ENCODE assay signal across 8 cellular contexts in the genomic region with DNA sequence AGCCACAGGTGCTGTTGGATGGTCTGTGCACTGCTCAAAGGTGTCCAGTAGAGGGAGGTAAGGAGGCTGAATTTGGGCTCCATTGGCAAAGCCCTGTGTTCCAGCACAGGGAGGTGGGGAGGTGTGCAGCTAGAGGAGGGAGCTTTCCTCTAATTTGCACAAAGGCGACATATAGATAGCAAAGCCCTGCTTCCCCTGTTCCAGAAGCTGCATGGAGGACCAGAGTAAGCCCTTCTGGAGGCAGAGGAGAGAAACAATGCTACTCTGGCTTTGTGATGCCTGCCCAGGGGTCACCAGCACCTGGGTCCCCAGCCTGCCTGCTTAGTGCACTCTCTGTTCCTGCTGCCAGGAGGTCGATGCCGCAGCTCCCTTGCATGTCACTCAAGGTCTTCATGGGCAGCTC. TPM values are rescaled to one million over a fixed set of nuclear protein-coding genes. Genes with fewer than 3 reads are reported as not detected.
DNase-seq lines count a peak whose midpoint lies in the region; ATAC-seq, FAIRE-seq and TF ChIP-seq lines count a peak whose summit lies in the region.

No MANE protein-coding gene starts in this region.

- no peak for DNase-seq in BJ (ENCODE audit: low read depth)
- peak; percentile 56 for DNase-seq in GM12892 (ENCODE audit: insufficient read length)
- DNase-seq in NAMALWA (ENCODE audit: low spot score), result peak; percentile 80
- peak; percentile 29 to 30 for DNase-seq in activated T-cell treated with anti-CD3 and anti-CD28 coated beads, Interleukin-2, amount 50 U/mL, for 72 hours
- peak; percentile 83 for DNase-seq in iPS-NIHi11 (ENCODE audit: low spot score)
- DNase-seq in NCI-H1930 (lab: John Stamatoyannopoulos, UW), result no peak

- H3K36me3 ChIP-seq in BJ (ENCODE audit: control insufficient read depth, insufficient read depth, low read length), result no peaks in the 10 kb centered on the region

- TF ChIP-seq POLR2A in GM12892 (IDR thresholded peaks at IDR 0.05; ENCODE audit: low read depth, low read length), result no peak

- CTCF ChIA-PET in BJ (lab: Yijun Ruan, JAX), result interaction anchor here (0.6 to 7.2 kb wide), 30 partner anchors 8 to 945 kb away, joined by 3 to 155 read pairs (median 5); no protein-coding TSS in a partner anchor

- H3K27ac Mint-ChIP-seq in activated T-cell treated with anti-CD3 and anti-CD28 coated beads, Interleukin-2, amount 50 U/mL, for 72 hours, result no peak overlapping the region
- no peak overlapping the region for H3K27ac Mint-ChIP-seq in stimulated activated memory B cell treated with anti-CD40 and anti-IgM and Interleukin-4, amounts not matched to agents 10 μg/mL and 1 μg/mL and 100 μg/mL, for 72 hours

- POLR2A ChIA-PET in BJ (lab: Charles Lee), result no interaction called here

- peak; percentile 81 for ATAC-seq in HG02588 (IDR thresholded peaks at IDR 0.05; ENCODE audit: unreplicated experiment)
- ATAC-seq in activated T-cell treated with anti-CD3 and anti-CD28 coated beads, Interleukin-2, amount 50 U/mL, for 72 hours (replicated peaks in 1 of 2), result peak; percentile 66 to 81
- ATAC-seq in stimulated activated memory B cell treated with anti-CD40 and anti-IgM and Interleukin-4, amounts not matched to agents 10 μg/mL and 1 μg/mL and 100 μg/mL, for 72 hours, result peak; percentile 79

- H3K36me3 Mint-ChIP-seq in activated T-cell treated with anti-CD3 and anti-CD28 coated beads, Interleukin-2, amount 50 U/mL, for 72 hours (ENCODE audit: insufficient read depth in 2 of 2), result no peaks in the 10 kb centered on the region
- H3K36me3 Mint-ChIP-seq in stimulated activated memory B cell treated with anti-CD40 and anti-IgM and Interleukin-4, amounts not matched to agents 10 μg/mL and 1 μg/mL and 100 μg/mL, for 72 hours, result no peaks in the 10 kb centered on the region

- H3K27me3 Mint-ChIP-seq in activated T-cell treated with anti-CD3 and anti-CD28 coated beads, Interleukin-2, amount 50 U/mL, for 72 hours (ENCODE audit: low read depth), result peaks cover 62% of the 10 kb centered on the region
- peaks cover 52% of the 10 kb centered on the region for H3K27me3 Mint-ChIP-seq in stimulated activated memory B cell treated with anti-CD40 and anti-IgM and Interleukin-4, amounts not matched to agents 10 μg/mL and 1 μg/mL and 100 μg/mL, for 72 hours

- no peak overlapping the region for H3K4me3 Mint-ChIP-seq in activated T-cell treated with anti-CD3 and anti-CD28 coated beads, Interleukin-2, amount 50 U/mL, for 72 hours
- no peak overlapping the region for H3K4me3 Mint-ChIP-seq in stimulated activated memory B cell treated with anti-CD40 and anti-IgM and Interleukin-4, amounts not matched to agents 10 μg/mL and 1 μg/mL and 100 μg/mL, for 72 hours

- H3K27me3 ChIP-seq in BJ (ENCODE audit: control insufficient read depth, insufficient read depth, low read length), result no peaks in the 10 kb centered on the region

- TF ChIP-seq CTCF in BJ (IDR thresholded peaks at IDR 0.05; ENCODE audit: insufficient read depth, low read depth, low read length), result peak; percentile 80

- H3K4me3 ChIP-seq in BJ (ENCODE audit: low read depth, low read length), result no peak overlapping the region

- FAIRE-seq in GM12892 (lab: Jason Lieb, UNC), result peak; percentile 63

- no peaks in the 10 kb centered on the region for H3K4me1 Mint-ChIP-seq in activated T-cell treated with anti-CD3 and anti-CD28 coated beads, Interleukin-2, amount 50 U/mL, for 72 hours (ENCODE audit: low read depth)
- H3K4me1 Mint-ChIP-seq in stimulated activated memory B cell treated with anti-CD40 and anti-IgM and Interleukin-4, amounts not matched to agents 10 μg/mL and 1 μg/mL and 100 μg/mL, for 72 hours, result peaks cover 33% of the 10 kb centered on the region

- no peaks in the 10 kb centered on the region for H3K9me3 Mint-ChIP-seq in activated T-cell treated with anti-CD3 and anti-CD28 coated beads, Interleukin-2, amount 50 U/mL, for 72 hours
- H3K9me3 Mint-ChIP-seq in stimulated activated memory B cell treated with anti-CD40 and anti-IgM and Interleukin-4, amounts not matched to agents 10 μg/mL and 1 μg/mL and 100 μg/mL, for 72 hours, result no peaks in the 10 kb centered on the region

RNA-seq across cellular contexts. Expression of gene ARHGAP22, which starts 3.4 kb away (rescaled TPM):
- polyA plus RNA-seq in BJ (2011; rRNA removed), result 6.4 and 7.2 TPM in 2 replicates
- polyA minus RNA-seq in BJ (2011; rRNA and poly(A)+ RNA removed), result 7.2 and 8.0 TPM in 2 replicates
- 0.34 TPM for polyA plus RNA-seq in GM12892 (2012; ENCODE audit: missing spikeins)
- total RNA-seq in activated T-cell treated with anti-CD3 and anti-CD28 coated beads, Interleukin-2, amount 50 U/mL, for 72 hours, result not detected

Comparison
In these comparisons a context has a peak if more than half of its experiments do, and no peak if none do; other contexts are left out.
1. DNase-seq: peak in GM12892 (single experiment), NAMALWA (single experiment), activated T-cell treated with anti-CD3 and anti-CD28 coated beads, Interleukin-2, amount 50 U/mL, for 72 hours (2 of 2) and iPS-NIHi11 (single experiment); none in BJ (single experiment) and NCI-H1930 (0 of 2).
2. Peak in every context shown above with its lines, with median percentiles within 50 percentile points of each other: ATAC-seq.